Comparison of ENCODE assay signal across 1 cellular context in genomic region chr14:23301969-23302289, GRCh38.
TF ChIP-seq lines count a peak whose summit lies in the region.

No MANE protein-coding gene starts in this region.

TF ChIP-seq in HepG2, 621 proteins besides CTCF, POLR2A, EP300 and RAD21 (continued from another document and continues in another):
- peak; percentile 88 for TF ChIP-seq MLXIP (CRISPR knock-in tag; IDR thresholded peaks at IDR 0.05; ENCODE audit: borderline replicate concordance)
- TF ChIP-seq KDM1A (CRISPR knock-in tag; IDR thresholded peaks at IDR 0.05): peak; percentile 67
- TF ChIP-seq ZNF20 (CRISPR knock-in tag; IDR thresholded peaks at IDR 0.05): peak; percentile 97; the same call in 1 of the 2 replicates
- TF ChIP-seq ATF3 (CRISPR knock-in tag; IDR thresholded peaks at IDR 0.05): peak; percentile 67; the same call in 1 of the 2 replicates
- TF ChIP-seq ZNF275 (CRISPR knock-in tag; IDR thresholded peaks at IDR 0.05; ENCODE audit: borderline replicate concordance): 0 out of 2 replicates have a peak, but pooled peaks have one; percentile 89
- 0 out of 2 replicates have a peak, but pooled peaks have one; percentile 87 for TF ChIP-seq TFDP1 (CRISPR knock-in tag; IDR thresholded peaks at IDR 0.05; ENCODE audit: borderline replicate concordance)
- peak; percentile 99 for TF ChIP-seq ARHGAP35 (CRISPR knock-in tag; IDR thresholded peaks at IDR 0.05; ENCODE audit: borderline replicate concordance)
- peak; percentile 98; the same call in 1 of the 2 replicates for TF ChIP-seq BCL3 (CRISPR knock-in tag; IDR thresholded peaks at IDR 0.05)
- TF ChIP-seq ZNF792 (CRISPR knock-in tag; IDR thresholded peaks at IDR 0.05): peak; percentile 60; the same call in 1 of the 2 replicates
- no peak for TF ChIP-seq ATF1 (CRISPR knock-in tag; IDR thresholded peaks at IDR 0.05)
- peak; percentile 99; the same call in 1 of the 2 replicates for TF ChIP-seq ZNF790 (CRISPR knock-in tag; IDR thresholded peaks at IDR 0.05; ENCODE audit: borderline replicate concordance)
- TF ChIP-seq FUBP1 (CRISPR knock-in tag; IDR thresholded peaks at IDR 0.05; ENCODE audit: borderline replicate concordance): 0 out of 2 replicates have a peak, but pooled peaks have one; percentile 7
- peak; percentile 63; the same call in 1 of the 2 replicates for TF ChIP-seq ATRX (CRISPR knock-in tag; IDR thresholded peaks at IDR 0.05; ENCODE audit: borderline replicate concordance)
- peak; percentile 69; the same call in 1 of the 2 replicates for TF ChIP-seq ZNF629 (CRISPR knock-in tag; conservative IDR thresholded peaks at IDR 0.05)
- no peak for TF ChIP-seq SOX6 (IDR thresholded peaks at IDR 0.05)
- TF ChIP-seq SOX6 (CRISPR knock-in tag; IDR thresholded peaks at IDR 0.05): peak; percentile 66
- TF ChIP-seq TBX3 (IDR thresholded peaks at IDR 0.05; ENCODE audit: borderline replicate concordance): peak; percentile 54; the same call in 1 of the 2 replicates
- peak; percentile 98 for TF ChIP-seq IKZF4 (CRISPR knock-in tag; IDR thresholded peaks at IDR 0.05; ENCODE audit: borderline replicate concordance, low read depth, not compliant biosample characterization)
- peak; percentile 58; the same call in 1 of the 2 replicates for TF ChIP-seq SIX4 (CRISPR knock-in tag; IDR thresholded peaks at IDR 0.05)
- peak; percentile 97 for TF ChIP-seq ZFYVE20 (CRISPR knock-in tag; IDR thresholded peaks at IDR 0.05; ENCODE audit: borderline replicate concordance, low read depth)
- peak; percentile 54; the same call in 1 of the 2 replicates for TF ChIP-seq ZBTB21 (CRISPR knock-in tag; IDR thresholded peaks at IDR 0.05)
- TF ChIP-seq AHR (CRISPR knock-in tag; IDR thresholded peaks at IDR 0.05): peak; percentile 83; the same call in 1 of the 2 replicates
- TF ChIP-seq FLYWCH1 (CRISPR knock-in tag; IDR thresholded peaks at IDR 0.05): no peak
- 0 out of 2 replicates have a peak, but pooled peaks have one; percentile 49 for TF ChIP-seq DR1 (CRISPR knock-in tag; IDR thresholded peaks at IDR 0.05)
- TF ChIP-seq EED (CRISPR knock-in tag; IDR thresholded peaks at IDR 0.05): 0 out of 2 replicates have a peak, but pooled peaks have one; percentile 96
- TF ChIP-seq ZNF883 (CRISPR knock-in tag; IDR thresholded peaks at IDR 0.05; ENCODE audit: not compliant biosample characterization): peak; percentile 92
- peak; percentile 93 for TF ChIP-seq ZNF614 (CRISPR knock-in tag; IDR thresholded peaks at IDR 0.05; ENCODE audit: borderline replicate concordance)
- peak; percentile 63; the same call in 1 of the 2 replicates for TF ChIP-seq ZNF362 (CRISPR knock-in tag; IDR thresholded peaks at IDR 0.05; ENCODE audit: borderline replicate concordance)
- peak; percentile 72; the same call in 1 of the 2 replicates for TF ChIP-seq ZNF3 (CRISPR knock-in tag; IDR thresholded peaks at IDR 0.05)
- peak; percentile 88 for TF ChIP-seq JARID2 (CRISPR knock-in tag; IDR thresholded peaks at IDR 0.05; ENCODE audit: insufficient replicate concordance)
- peak; percentile 60; the same call in 1 of the 2 replicates for TF ChIP-seq NR3C1 (CRISPR knock-in tag; IDR thresholded peaks at IDR 0.05)
- peak; percentile 94; the same call in 1 of the 2 replicates for TF ChIP-seq REXO4 (CRISPR knock-in tag; IDR thresholded peaks at IDR 0.05; ENCODE audit: borderline replicate concordance)
- peak; percentile 83 for TF ChIP-seq PITX1 (CRISPR knock-in tag; IDR thresholded peaks at IDR 0.05)
- no peak for TF ChIP-seq KLF11 (CRISPR knock-in tag; IDR thresholded peaks at IDR 0.05)
- TF ChIP-seq ZNF639 (CRISPR knock-in tag; conservative IDR thresholded peaks at IDR 0.05): peak; percentile 5; the same call in 1 of the 2 replicates
- TF ChIP-seq NONO (IDR thresholded peaks at IDR 0.05): no peak
- no peak for TF ChIP-seq NONO (CRISPR knock-in tag; conservative IDR thresholded peaks at IDR 0.05)
- no peak for TF ChIP-seq REL (CRISPR knock-in tag; conservative IDR thresholded peaks at IDR 0.05)
- TF ChIP-seq MNT (IDR thresholded peaks at IDR 0.05): peak; percentile 38
- no peak for TF ChIP-seq NR2F6 (IDR thresholded peaks at IDR 0.05)
- TF ChIP-seq NR2F6 (CRISPR knock-in tag; IDR thresholded peaks at IDR 0.05): peak; percentile 70
- TF ChIP-seq REST (IDR thresholded peaks at IDR 0.05; ENCODE audit: borderline replicate concordance in 1 of 2, low read depth in 1 of 2, low read length in 2 of 2): no peak
- peak; percentile 98 for TF ChIP-seq RNF2 (conservative IDR thresholded peaks at IDR 0.05; ENCODE audit: low read depth)
